Comparison of ENCODE assay signal across 8 cellular contexts in genomic region chr1:172531846-172532699, GRCh38. TPM values are rescaled to one million over a fixed set of nuclear protein-coding genes. Genes with fewer than 3 reads are reported as not detected.
DNase-seq lines count a peak whose midpoint lies in the region; ATAC-seq, FAIRE-seq and TF ChIP-seq lines count a peak whose summit lies in the region.

No MANE protein-coding gene starts in this region.

- H3K9ac ChIP-seq in keratinocyte (ENCODE audit: control insufficient read depth, extremely low read depth, insufficient read depth, low read length): peak overlapping the region; percentile 94

- H3K27me3 ChIP-seq in keratinocyte (ENCODE audit: control insufficient read depth, extremely low read depth, insufficient read depth, low read length): no peaks in the 10 kb centered on the region

- peak overlapping the region; percentile 98 for H2AFZ ChIP-seq in keratinocyte (ENCODE audit: control insufficient read depth, low read length)

- H3K4me1 ChIP-seq in keratinocyte (ENCODE audit: control insufficient read depth, extremely low read depth, insufficient read depth, low read length): peaks cover 23% of the 10 kb centered on the region

- H3K9me3 ChIP-seq in keratinocyte (ENCODE audit: control insufficient read depth, low read depth, low read length): no peaks in the 10 kb centered on the region

- no peaks in the 10 kb centered on the region for H3K36me3 ChIP-seq in keratinocyte (ENCODE audit: control insufficient read depth in 2 of 2, extremely low read depth in 1 of 2, insufficient read depth in 2 of 2, low read length in 2 of 2)

- DNase-seq in AG08396 (ENCODE audit: low spot score) (peak; percentile 92), NCI-H2227 (lab: John Stamatoyannopoulos, UW; ENCODE audit: unreplicated experiment) (peak; percentile 95), WTC11 (ENCODE audit: low spot score) (peak; percentile 75), cerebellar nuclear complex (lab: John Stamatoyannopoulos, UW) (peak; percentile 85 to 89), keratinocyte (ENCODE audit: low read depth, low spot score) (peak; percentile 83)
- peak; percentile 48 to 70 for DNase-seq in stimulated activated CD4-positive, alpha-beta T cell treated with anti-CD3 and anti-CD28 coated beads, Interleukin-15, amount 100 ng/mL, for 1 hour (ENCODE audit: low read depth in 1 of 2, low spot score in 1 of 2)

- H3K4me3 Mint-ChIP-seq in WTC11: peak overlapping the region; percentile 100

- peak overlapping the region; percentile 100 for H3K27ac Mint-ChIP-seq in WTC11

- H3K79me2 ChIP-seq in keratinocyte (ENCODE audit: control insufficient read depth, insufficient read depth, low read length): peaks cover 40% of the 10 kb centered on the region

- peak overlapping the region; percentile 76 to 90 (median 77) for H3K4me3 ChIP-seq in keratinocyte (ENCODE audit: control insufficient read depth in 2 of 3, extremely low read depth in 1 of 3, insufficient read depth in 2 of 3, low read depth in 1 of 3, low read length in 3 of 3)

- peak overlapping the region; percentile 93 for H3K27ac ChIP-seq in keratinocyte (ENCODE audit: control insufficient read depth, insufficient read depth, low read length)

- TF ChIP-seq CTCF in WTC11 (IDR thresholded peaks at IDR 0.05) (no peak), keratinocyte (optimal IDR thresholded peaks at IDR 0.05 in 1 of 3, IDR thresholded peaks at IDR 0.05 in 1 of 3, conservative IDR thresholded peaks at IDR 0.05 in 1 of 3; ENCODE audit: extremely low read depth in 1 of 3, insufficient read depth in 2 of 3, low read length in 3 of 3) (no peak)

- H3K9me3 Mint-ChIP-seq in WTC11: no peaks in the 10 kb centered on the region

- ATAC-seq in GM18909 (IDR thresholded peaks at IDR 0.05; ENCODE audit: poor library complexity, unreplicated experiment) (peak; percentile 74), HG03159 (IDR thresholded peaks at IDR 0.05; ENCODE audit: unreplicated experiment) (peak; percentile 68), WTC11 (peak; percentile 71)

- peak; percentile 91 for FAIRE-seq in keratinocyte (lab: Jason Lieb, UNC)

- peaks cover 24% of the 10 kb centered on the region for H3K27me3 Mint-ChIP-seq in WTC11 (ENCODE audit: low read depth)

- H3K4me1 Mint-ChIP-seq in WTC11: peaks cover 35% of the 10 kb centered on the region

- CTCF ChIA-PET in WTC11 (lab: Charles Lee): interaction anchor here (0.7 to 1.5 kb wide), 7 partner anchors 52 to 195 kb away, joined by 3 to 11 read pairs (median 4); no protein-coding TSS in a partner anchor

- dilution Hi-C loops in keratinocyte (cut with MboI; ENCODE audit: extremely low pct_ligation_motif_present, low sequenced_read_pairs): no loop called here

- POLR2A ChIA-PET in WTC11 (lab: Charles Lee): interaction anchor here (0.6 to 1.5 kb wide), 14 partner anchors 10 to 1634 kb away, joined by 3 to 8 read pairs (median 4); no protein-coding TSS in a partner anchor

- H3K9me1 ChIP-seq in keratinocyte (ENCODE audit: control insufficient read depth, extremely low read depth, insufficient read depth, low read length): no peaks in the 10 kb centered on the region

- H3K4me2 ChIP-seq in keratinocyte (ENCODE audit: control insufficient read depth, extremely low read depth, insufficient read depth, low read depth, low read length): peak overlapping the region; percentile 79

- no peaks in the 10 kb centered on the region for H4K20me1 ChIP-seq in keratinocyte (ENCODE audit: control insufficient read depth, extremely low read depth, insufficient read depth, low read length)

- peaks cover 4% of the 10 kb centered on the region; the same call in 1 of the 2 replicates for H3K36me3 Mint-ChIP-seq in WTC11

TF ChIP-seq in WTC11, 78 proteins besides CTCF, POLR2A, EP300 and RAD21 (continues in another document):
- TF ChIP-seq NFYB (CRISPR knock-in tag; conservative IDR thresholded peaks at IDR 0.05; ENCODE audit: low read depth): peak; percentile 75
- no peak for TF ChIP-seq NR3C1 (CRISPR knock-in tag; conservative IDR thresholded peaks at IDR 0.05; ENCODE audit: low read depth)
- TF ChIP-seq ZNF138 (CRISPR knock-in tag; conservative IDR thresholded peaks at IDR 0.05): no peak
- TF ChIP-seq ZNF232 (CRISPR knock-in tag; IDR thresholded peaks at IDR 0.05): no peak
- no peak for TF ChIP-seq GABPB1 (CRISPR knock-in tag; IDR thresholded peaks at IDR 0.05)
- TF ChIP-seq ZBTB21 (CRISPR knock-in tag; IDR thresholded peaks at IDR 0.05; ENCODE audit: borderline replicate concordance): no peak
- no peak for TF ChIP-seq MXD4 (CRISPR knock-in tag; IDR thresholded peaks at IDR 0.05; ENCODE audit: borderline replicate concordance)
- peak; percentile 3; the same call in 1 of the 2 replicates for TF ChIP-seq FOXK1 (CRISPR knock-in tag; IDR thresholded peaks at IDR 0.05)
- TF ChIP-seq ERG (CRISPR knock-in tag; IDR thresholded peaks at IDR 0.05): no peak
- TF ChIP-seq GTF2I (CRISPR knock-in tag; conservative IDR thresholded peaks at IDR 0.05): no peak
- no peak for TF ChIP-seq NFE2L1 (CRISPR knock-in tag; IDR thresholded peaks at IDR 0.05)
- no peak for TF ChIP-seq ZNF281 (CRISPR knock-in tag; IDR thresholded peaks at IDR 0.05)
- peak; percentile 41; the same call in 1 of the 2 replicates for TF ChIP-seq ETV6 (CRISPR knock-in tag; IDR thresholded peaks at IDR 0.05)
- TF ChIP-seq, protein P1, sequence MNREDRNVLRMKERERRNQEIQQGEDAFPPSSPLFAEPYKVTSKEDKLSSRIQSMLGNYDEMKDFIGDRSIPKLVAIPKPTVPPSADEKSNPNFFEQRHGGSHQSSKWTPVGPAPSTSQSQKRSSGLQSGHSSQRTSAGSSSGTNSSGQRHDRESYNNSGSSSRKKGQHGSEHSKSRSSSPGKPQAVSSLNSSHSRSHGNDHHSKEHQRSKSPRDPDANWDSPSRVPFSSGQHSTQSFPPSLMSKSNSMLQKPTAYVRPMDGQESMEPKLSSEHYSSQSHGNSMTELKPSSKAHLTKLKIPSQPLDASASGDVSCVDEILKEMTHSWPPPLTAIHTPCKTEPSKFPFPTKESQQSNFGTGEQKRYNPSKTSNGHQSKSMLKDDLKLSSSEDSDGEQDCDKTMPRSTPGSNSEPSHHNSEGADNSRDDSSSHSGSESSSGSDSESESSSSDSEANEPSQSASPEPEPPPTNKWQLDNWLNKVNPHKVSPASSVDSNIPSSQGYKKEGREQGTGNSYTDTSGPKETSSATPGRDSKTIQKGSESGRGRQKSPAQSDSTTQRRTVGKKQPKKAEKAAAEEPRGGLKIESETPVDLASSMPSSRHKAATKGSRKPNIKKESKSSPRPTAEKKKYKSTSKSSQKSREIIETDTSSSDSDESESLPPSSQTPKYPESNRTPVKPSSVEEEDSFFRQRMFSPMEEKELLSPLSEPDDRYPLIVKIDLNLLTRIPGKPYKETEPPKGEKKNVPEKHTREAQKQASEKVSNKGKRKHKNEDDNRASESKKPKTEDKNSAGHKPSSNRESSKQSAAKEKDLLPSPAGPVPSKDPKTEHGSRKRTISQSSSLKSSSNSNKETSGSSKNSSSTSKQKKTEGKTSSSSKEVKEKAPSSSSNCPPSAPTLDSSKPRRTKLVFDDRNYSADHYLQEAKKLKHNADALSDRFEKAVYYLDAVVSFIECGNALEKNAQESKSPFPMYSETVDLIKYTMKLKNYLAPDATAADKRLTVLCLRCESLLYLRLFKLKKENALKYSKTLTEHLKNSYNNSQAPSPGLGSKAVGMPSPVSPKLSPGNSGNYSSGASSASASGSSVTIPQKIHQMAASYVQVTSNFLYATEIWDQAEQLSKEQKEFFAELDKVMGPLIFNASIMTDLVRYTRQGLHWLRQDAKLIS (CRISPR knock-in tag; IDR thresholded peaks at IDR 0.05; ENCODE audit: borderline replicate concordance): no peak

RNA-seq across cellular contexts. Expression of gene SUCO, which starts 0.9 kb away (rescaled TPM):
- total RNA-seq in WTC11 (2021): 32.9 to 37.4 TPM (median 33.7 TPM) in 3 replicates
- 8.3 to 13.8 TPM (median 11.2 TPM) in 3 replicates for polyA plus RNA-seq in keratinocyte
- polyA plus RNA-seq in keratinocyte (2011; ENCODE audit: low read depth): 57.4 TPM
- polyA plus RNA-seq in keratinocyte (2011; cell fraction: cytosol; rRNA removed): 3.6 and 7.6 TPM in 2 replicates
- 13.3 and 21.4 TPM in 2 replicates for polyA plus RNA-seq in keratinocyte (2011; cell fraction: nucleus; rRNA removed)
- polyA plus RNA-seq in keratinocyte (2012; ENCODE audit: low replicate concordance): 10.2 and 13.5 TPM in 2 replicates
- 3.2 to 21.3 TPM (median 15.4 TPM) in 3 replicates for polyA minus RNA-seq in keratinocyte
- polyA minus RNA-seq in keratinocyte (2011; cell fraction: cytosol; rRNA and poly(A)+ RNA removed): 8.8 TPM
- 24.3 and 38.9 TPM in 2 replicates for polyA minus RNA-seq in keratinocyte (2011; cell fraction: nucleus; rRNA and poly(A)+ RNA removed)

Comparison
In these comparisons a context has a peak if more than half of its experiments do, and no peak if none do; other contexts are left out.
1. Peak in every context shown above with its lines: DNase-seq, ATAC-seq, H3K4me3 ChIP-seq and H3K27ac ChIP-seq.